Comparison of ENCODE assay signal across 8 cellular contexts in genomic region chr9:136625101-136626065, GRCh38. TPM values are rescaled to one million over a fixed set of nuclear protein-coding genes. Genes with fewer than 3 reads are reported as not detected.
DNase-seq lines count a peak whose midpoint lies in the region; ATAC-seq and TF ChIP-seq lines count a peak whose summit lies in the region.

No MANE protein-coding gene starts in this region.

- no peaks in the 10 kb centered on the region for H3K9me3 ChIP-seq in DND-41 (ENCODE audit: insufficient read depth, low read length, severe bottlenecking)

- no peak overlapping the region for H3K4me2 ChIP-seq in DND-41 (ENCODE audit: insufficient read depth, low read length)

- no peaks in the 10 kb centered on the region for H3K36me3 ChIP-seq in DND-41 (ENCODE audit: insufficient read depth, low read length)

- peaks cover 80% of the 10 kb centered on the region for H3K4me1 ChIP-seq in DND-41 (ENCODE audit: insufficient read depth, low read length)

- peak overlapping the region; percentile 62 for H3K9ac ChIP-seq in DND-41 (ENCODE audit: low read depth, low read length)

- DNase-seq in DND-41 (peak; percentile 60), NCI-H1694 treated with DMSO at 0.1 percent for 48 hours (lab: John Stamatoyannopoulos, UW) (peak; percentile 40), dorsolateral prefrontal cortex (peak in 6 of 10 donors; percentile 33 to 74 (median 50)), myocyte (ENCODE audit: low read depth) (peak; percentile 60), globus pallidus (ENCODE audit: low spot score) (no peak), KG1 (lab: John Stamatoyannopoulos, UW) (no peak)
- no peak for DNase-seq in stimulated activated naive CD8-positive, alpha-beta T cell treated with anti-CD3 and anti-CD28 coated beads, Interleukin-15, Interleukin-2, amounts not matched to agents 100 U/mL and 50 U/mL, for 24 hours

- peaks cover 4% of the 10 kb centered on the region for H3K79me2 ChIP-seq in DND-41 (ENCODE audit: insufficient read depth, low read length)

- TF ChIP-seq CTCF in DND-41 (IDR thresholded peaks at IDR 0.05; ENCODE audit: borderline replicate concordance, extremely low read depth, low read length, poor library complexity, severe bottlenecking), result peak; percentile 69
- peak in 55 of 56 donors; percentile 29 to 84 (median 67) for TF ChIP-seq CTCF in dorsolateral prefrontal cortex (IDR thresholded peaks at IDR 0.05 in 54 of 56, conservative IDR thresholded peaks at IDR 0.05 in 2 of 56; ENCODE audit: low read depth in 1 of 56, partially characterized antibody in 56 of 56)

- no peaks in the 10 kb centered on the region for H4K20me1 ChIP-seq in DND-41 (ENCODE audit: insufficient read depth, low read length)

- H3K27me3 ChIP-seq in DND-41 (ENCODE audit: insufficient read depth, low read length, poor library complexity) (no peaks in the 10 kb centered on the region), dorsolateral prefrontal cortex (no peaks in the 10 kb centered on the region)

- H3K27ac ChIP-seq in DND-41 (ENCODE audit: low read length) (peak overlapping the region; percentile 93), dorsolateral prefrontal cortex (peak overlapping the region in 19 of 59 donors; percentile 3 to 73 (median 31))

- H3K4me3 ChIP-seq in DND-41 (ENCODE audit: low read depth in 1 of 2, low read length in 2 of 2) (no peak overlapping the region), dorsolateral prefrontal cortex (peak overlapping the region in 1 of 59 donors; percentile 28)

- no peak overlapping the region for H2AFZ ChIP-seq in DND-41 (ENCODE audit: low read depth, low read length)

- ATAC-seq in DND-41 (ENCODE audit: insufficient read depth, low read depth), result peak; percentile 42; the same call in 2 of the 3 replicates
- ATAC-seq in HG02623 (IDR thresholded peaks at IDR 0.05; ENCODE audit: unreplicated experiment), result no peak
- ATAC-seq in stimulated activated naive CD8-positive, alpha-beta T cell treated with anti-CD3 and anti-CD28 coated beads, Interleukin-15, Interleukin-2, amounts not matched to agents 100 U/mL and 50 U/mL, for 24 hours, result no peak

- intact Hi-C loops in dorsolateral prefrontal cortex (cut with DNase I), result loop anchor here (1.0 to 2.0 kb wide), 4 partner anchors 79 to 140 kb away; partner anchors contain the start of gene NOTCH1 (in 1 of the 2)

RNA-seq across cellular contexts. Expression of gene EGFL7, which starts 37.3 kb away (rescaled TPM):
- total RNA-seq in dorsolateral prefrontal cortex (100 to 1,000 TPM in 13 of 120 experiments, 10 to 100 TPM in 107; 43.0 to 145 (median 80.4) TPM), myocyte (6.0 and 7.0 TPM in 2 replicates)
- polyA plus RNA-seq in myocyte (2012), result 4.5 TPM

Comparison
In these comparisons a context has a peak if more than half of its experiments do, and no peak if none do; other contexts are left out.
1. DNase-seq: peak in DND-41 (single experiment), NCI-H1694 treated with DMSO at 0.1 percent for 48 hours (single experiment), dorsolateral prefrontal cortex (6 of 10) and myocyte (single experiment); none in globus pallidus (single experiment), stimulated activated naive CD8-positive, alpha-beta T cell treated with anti-CD3 and anti-CD28 coated beads, Interleukin-15, Interleukin-2, amounts not matched to agents 100 U/mL and 50 U/mL, for 24 hours (single experiment) and KG1 (single experiment).